Comparison of ENCODE assay signal across 8 cellular contexts in genomic region chr9:124660341-124660801, GRCh38.
DNase-seq lines count a peak whose midpoint lies in the region; ATAC-seq and TF ChIP-seq lines count a peak whose summit lies in the region.

No MANE protein-coding gene starts in this region.

- ATAC-seq in mucosa of descending colon (peak; percentile 30), aorta (ENCODE audit: low FRiP score) (no peak)

- H3K27me3 ChIP-seq in aorta (ENCODE audit: control insufficient read depth in 1 of 2, insufficient read depth in 2 of 2, low read length in 1 of 2): no peaks in the 10 kb centered on the region

- no peak for TF ChIP-seq POLR2A in lower leg skin (IDR thresholded peaks at IDR 0.05)

- TF ChIP-seq CTCF in mucosa of descending colon (IDR thresholded peaks at IDR 0.05) (no peak), lower leg skin (IDR thresholded peaks at IDR 0.05) (no peak)

- H3K4me1 ChIP-seq in mucosa of descending colon (ENCODE audit: low read depth) (peaks cover 16% of the 10 kb centered on the region), aorta (ENCODE audit: control insufficient read depth in 1 of 2, insufficient read depth in 2 of 2, low read length in 2 of 2) (no peaks in the 10 kb centered on the region)

- DNase-seq in DMS79 (lab: John Stamatoyannopoulos, UW) (peak; percentile 65), SK-N-DZ (ENCODE audit: low spot score) (peak; percentile 31), ecto neural progenitor cell (ENCODE audit: low spot score) (peak; percentile 63), mucosa of descending colon (peak in 2 of 3 donors; percentile 31 to 35), aorta (no peak), HuH-7.5 (ENCODE audit: low spot score) (no peak), lower leg skin (ENCODE audit: low spot score in 2 of 2) (no peak)
- DNase-seq in Jurkat, Clone E6-1 (ENCODE audit: low read depth, low spot score): peak; percentile 56

- intact Hi-C loops in mucosa of descending colon (cut with DNase I, micrococcal nuclease): no loop called here
- intact Hi-C loops in aorta (cut with DNase I): loop anchor here in 1 of 2 donors (5.0 kb wide), 1 partner anchor 52 kb away; no protein-coding TSS in a partner anchor
- intact Hi-C loops in lower leg skin (cut with DNase I; ENCODE audit: low total_unique reads): no loop called here

- H3K4me3 ChIP-seq in Jurkat, Clone E6-1 (ENCODE audit: low read length): peak overlapping the region; percentile 59
- H3K4me3 ChIP-seq in mucosa of descending colon: no peak overlapping the region
- H3K4me3 ChIP-seq in aorta (ENCODE audit: low read length in 2 of 2): peak overlapping the region; percentile 89 to 94
- no peak overlapping the region for H3K4me3 ChIP-seq in lower leg skin (ENCODE audit: low read depth, poor library complexity, severe bottlenecking)

- WGBS in aorta, 2 donors: 1% methylated on average over 11 of the region's 11 CpGs
- 2 to 3% methylated on average over 11 of the region's 11 CpGs for WGBS in lower leg skin, 2 donors

- H3K36me3 ChIP-seq in mucosa of descending colon (ENCODE audit: low read depth) (no peaks in the 10 kb centered on the region), aorta (ENCODE audit: control insufficient read depth in 1 of 2, insufficient read depth in 2 of 2, low read length in 1 of 2) (no peaks in the 10 kb centered on the region)

- no peaks in the 10 kb centered on the region for H3K9me3 ChIP-seq in mucosa of descending colon
- no peaks in the 10 kb centered on the region for H3K9me3 ChIP-seq in aorta (ENCODE audit: control insufficient read depth, low read length)

- H3K27ac ChIP-seq in aorta (ENCODE audit: low read depth in 1 of 2, low read length in 2 of 2): no peak overlapping the region

Comparison
In these comparisons a context has a peak if more than half of its experiments do, and no peak if none do; other contexts are left out.
1. DNase-seq: peak in DMS79 (single experiment), Jurkat, Clone E6-1 (single experiment), SK-N-DZ (single experiment), ecto neural progenitor cell (single experiment) and mucosa of descending colon (2 of 3); none in aorta (0 of 2), HuH-7.5 (single experiment) and lower leg skin (0 of 2).
2. H3K4me3 ChIP-seq: peak in Jurkat, Clone E6-1 (single experiment) and aorta (2 of 2); none in mucosa of descending colon (single experiment) and lower leg skin (single experiment).